8 cellular contexts compared by ENCODE assay signal in the genomic region with DNA sequence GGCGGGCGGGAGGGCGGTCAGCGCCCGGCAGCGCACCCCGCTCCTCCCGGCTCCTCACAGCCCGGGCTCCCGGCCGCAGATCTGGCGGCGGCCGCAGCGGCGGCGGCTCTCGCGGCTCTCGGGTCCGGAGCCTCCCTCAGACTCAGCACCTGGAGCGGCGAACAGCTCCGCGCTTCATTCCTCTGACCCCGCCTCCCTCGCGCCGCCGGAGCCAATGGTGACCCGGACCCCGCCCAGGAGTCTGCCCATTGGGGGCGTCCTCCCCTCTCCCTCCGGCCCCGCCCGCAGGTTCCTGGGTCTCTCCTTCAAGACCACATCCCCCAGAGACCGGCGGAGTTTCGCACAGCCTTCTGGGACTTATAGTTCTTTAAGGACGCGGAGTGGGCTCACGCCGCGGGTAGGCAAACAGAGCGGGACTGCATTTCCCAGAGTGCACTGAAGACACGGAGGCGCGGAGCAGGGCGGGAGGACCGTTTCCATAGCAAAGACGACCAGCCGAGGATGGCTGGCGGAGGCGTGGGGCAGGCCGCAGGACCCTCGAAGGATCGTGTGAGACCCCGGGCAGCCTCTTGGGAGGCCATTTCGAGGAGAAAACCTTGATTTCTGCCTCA. TPM values are rescaled to one million over a fixed set of nuclear protein-coding genes. Genes with fewer than 3 reads are reported as not detected.
A peak's percentile ranks its signal among the peaks of the same experiment; 100 is the strongest.
DNase-seq lines count a peak whose midpoint lies in the region; ATAC-seq and TF ChIP-seq lines count a peak whose summit lies in the region.

Gene SMPD3, minus strand, starts transcription at position 149 of the 611 bp plus-strand sequence. CDS start 76,327 bp downstream, outside the sequence.

- no peaks in the 10 kb centered on the region for H3K36me3 Mint-ChIP-seq in activated CD4-positive, alpha-beta T cell treated with anti-CD3 and anti-CD28 coated beads, Interleukin-2, amount 10 ng/mL, durations not matched to agents 24 days and 14 days (ENCODE audit: low read depth)

- DNase-seq in AG10803 (ENCODE audit: low read depth) (peak; percentile 97), GM19240 (ENCODE audit: insufficient read length, low spot score) (peak; percentile 97), NCI-H524 (lab: John Stamatoyannopoulos, UW) (peak; percentile 100), cortex of kidney (lab: John Stamatoyannopoulos, UW) (peak; percentile 86), kidney tubule cell (ENCODE audit: low spot score) (peak; percentile 99)
- peak; percentile 99 for DNase-seq in activated CD4-positive, alpha-beta T cell treated with anti-CD3 and anti-CD28 coated beads, Interleukin-2, amount 10 ng/mL, durations not matched to agents 24 days and 14 days
- peak; percentile 100 for DNase-seq in stimulated activated CD4-positive, alpha-beta T cell treated with anti-CD3 and anti-CD28 coated beads, Interleukin-15, amount 100 ng/mL, for 24 hours

- H3K27ac Mint-ChIP-seq in activated CD4-positive, alpha-beta T cell treated with anti-CD3 and anti-CD28 coated beads, Interleukin-2, amount 10 ng/mL, durations not matched to agents 24 days and 14 days: peak within 1 kb of the TSS; percentile 60

- peaks cover 11% of the 10 kb centered on the region for H3K4me1 Mint-ChIP-seq in activated CD4-positive, alpha-beta T cell treated with anti-CD3 and anti-CD28 coated beads, Interleukin-2, amount 10 ng/mL, durations not matched to agents 24 days and 14 days

- ATAC-seq in HG03439 (IDR thresholded peaks at IDR 0.05; ENCODE audit: unreplicated experiment): peak; percentile 95

- H3K9me3 Mint-ChIP-seq in activated CD4-positive, alpha-beta T cell treated with anti-CD3 and anti-CD28 coated beads, Interleukin-2, amount 10 ng/mL, durations not matched to agents 24 days and 14 days: no peaks in the 10 kb centered on the region

- peaks cover 29% of the 10 kb centered on the region for H3K27me3 Mint-ChIP-seq in activated CD4-positive, alpha-beta T cell treated with anti-CD3 and anti-CD28 coated beads, Interleukin-2, amount 10 ng/mL, durations not matched to agents 24 days and 14 days

- TF ChIP-seq CTCF in AG10803 (conservative IDR thresholded peaks at IDR 0.05; ENCODE audit: low read length): no peak

- H3K4me3 ChIP-seq in AG10803 (ENCODE audit: low read length): peak within 1 kb of the TSS; percentile 61

- H3K4me3 Mint-ChIP-seq in activated CD4-positive, alpha-beta T cell treated with anti-CD3 and anti-CD28 coated beads, Interleukin-2, amount 10 ng/mL, durations not matched to agents 24 days and 14 days: peak within 1 kb of the TSS; percentile 77

- intact Hi-C loops in activated CD4-positive, alpha-beta T cell treated with anti-CD3 and anti-CD28 coated beads, Interleukin-2, amount 10 ng/mL, durations not matched to agents 24 days and 14 days (cut with micrococcal nuclease): loop anchor here (1.0 to 5.0 kb wide), 3 partner anchors 22 to 394 kb away; partner anchors contain the start of genes PLA2G15 and TANGO6

RNA-seq across cellular contexts. Expression of gene SMPD3, which starts in this region (rescaled TPM):
- total RNA-seq in activated CD4-positive, alpha-beta T cell treated with anti-CD3 and anti-CD28 coated beads, Interleukin-2, amount 10 ng/mL, durations not matched to agents 24 days and 14 days: 0.09 and 0.40 TPM in 2 replicates

Comparison
In these comparisons a context has a peak if more than half of its experiments do, and no peak if none do; other contexts are left out.
1. Peak in every context shown above with its lines: DNase-seq, ATAC-seq and H3K4me3 ChIP-seq.
2. Peak in DNase-seq in activated CD4-positive, alpha-beta T cell treated with anti-CD3 and anti-CD28 coated beads, Interleukin-2, amount 10 ng/mL, durations not matched to agents 24 days and 14 days; RNA of the gene not detected or under 1 TPM.